In the genomic region with DNA sequence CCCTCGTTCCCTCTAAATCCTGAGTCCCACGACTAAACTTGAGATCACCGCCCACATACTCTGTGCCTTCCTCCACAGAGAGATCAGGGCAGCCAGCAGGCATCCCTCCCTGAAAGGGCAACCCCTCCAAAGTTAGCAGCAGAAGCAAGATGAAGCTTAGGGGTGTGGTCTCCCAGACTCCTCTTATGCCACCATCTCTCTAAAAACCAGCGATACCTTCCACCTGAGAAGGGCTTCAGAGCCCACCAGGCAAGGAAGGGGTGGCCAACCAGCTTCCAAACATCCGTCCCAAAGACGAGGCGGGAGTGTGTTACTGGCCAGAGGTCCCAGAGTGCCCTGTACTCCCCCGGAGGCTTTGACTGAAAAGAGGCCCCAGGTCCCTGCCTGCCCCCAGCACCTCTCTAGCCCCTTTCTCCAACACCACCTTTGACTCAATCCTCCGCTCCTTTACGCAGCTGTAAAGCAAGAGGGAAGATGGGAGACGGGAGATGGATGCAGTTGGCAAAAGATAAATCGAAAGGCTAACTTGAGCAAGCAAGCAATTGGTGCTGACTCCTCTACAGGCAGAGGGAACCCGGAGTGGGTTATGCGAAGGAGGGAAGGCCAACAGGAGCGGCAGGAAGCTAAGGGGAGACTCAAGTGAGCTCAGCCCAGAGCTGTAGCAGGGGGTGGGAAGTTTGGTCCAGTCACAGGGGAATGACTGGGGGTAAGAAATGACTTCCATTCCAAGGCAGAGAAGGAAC, we compare ENCODE assay signal across 8 cellular contexts. TPM values are rescaled to one million over a fixed set of nuclear protein-coding genes. Genes with fewer than 3 reads are reported as not detected.
DNase-seq lines count a peak whose midpoint lies in the region; TF ChIP-seq lines count a peak whose summit lies in the region.

No MANE protein-coding gene starts in this region.

- H3K9me3 ChIP-seq in effector memory CD4-positive, alpha-beta T cell (ENCODE audit: control insufficient read depth, low read length): no peaks in the 10 kb centered on the region

- H3K27me3 ChIP-seq in effector memory CD4-positive, alpha-beta T cell (replicated peaks; ENCODE audit: control insufficient read depth, insufficient read depth, low read length, poor library complexity, severe bottlenecking): no peaks in the 10 kb centered on the region

- H3K27ac Mint-ChIP-seq in nephron progenitor cell: peak overlapping the region; percentile 98

- peak; percentile 31 for DNase-seq in activated CD4-positive, alpha-beta T cell treated with anti-CD3 and anti-CD28 coated beads for 48 hours
- DNase-seq in activated CD4-positive, alpha-beta T cell treated with anti-CD3 and anti-CD28 coated beads for 1 hour: no peak
- peak; percentile 69 for DNase-seq in RKO (ENCODE audit: low spot score)
- DNase-seq in effector memory CD4-positive, alpha-beta T cell: no peak
- no peak for DNase-seq in nephron progenitor cell
- DNase-seq in GM10248 (ENCODE audit: extremely low spot score): no peak
- DNase-seq in foreskin melanocyte: no peak
- no peak for DNase-seq in mucosa of gallbladder (ENCODE audit: low spot score)

- POLR2A ChIA-PET in GM10248 (lab: Yijun Ruan, JAX): interaction anchor here (0.6 to 1.4 kb wide), 3 partner anchors 16 to 91 kb away, joined by 3 read pairs; a partner anchor contains a TSS

- H3K4me1 Mint-ChIP-seq in nephron progenitor cell: peaks cover 78% of the 10 kb centered on the region

- H3K36me3 ChIP-seq in effector memory CD4-positive, alpha-beta T cell (ENCODE audit: control insufficient read depth, insufficient read depth, low read length): no peaks in the 10 kb centered on the region

- CTCF ChIA-PET in GM10248 (lab: Yijun Ruan, JAX): interaction anchor here (0.9 to 4.1 kb wide), 7 partner anchors 8 to 68 kb away, joined by 3 to 23 read pairs (median 3); a partner anchor contains a TSS

- H3K27me3 Mint-ChIP-seq in nephron progenitor cell (ENCODE audit: low read depth, poor library complexity): no peaks in the 10 kb centered on the region

- peak overlapping the region; percentile 43 for H3K27ac ChIP-seq in effector memory CD4-positive, alpha-beta T cell (ENCODE audit: insufficient read depth, low read length, poor library complexity, severe bottlenecking)

- no peaks in the 10 kb centered on the region for H3K9me3 Mint-ChIP-seq in nephron progenitor cell

- no peak for TF ChIP-seq CTCF in nephron progenitor cell (IDR thresholded peaks at IDR 0.05)
- TF ChIP-seq CTCF in GM10248 (IDR thresholded peaks at IDR 0.05; ENCODE audit: control extremely low read depth, extremely low read depth, low read depth, missing control alignments): no peak

- H3K4me3 Mint-ChIP-seq in nephron progenitor cell: peak overlapping the region; percentile 94

- peaks cover 18% of the 10 kb centered on the region for H3K4me1 ChIP-seq in effector memory CD4-positive, alpha-beta T cell (ENCODE audit: control insufficient read depth, insufficient read depth, low read length, poor library complexity, severe bottlenecking)

- H3K36me3 Mint-ChIP-seq in nephron progenitor cell (ENCODE audit: low read depth): peaks cover 13% of the 10 kb centered on the region

- H3K4me3 ChIP-seq in effector memory CD4-positive, alpha-beta T cell (ENCODE audit: insufficient read depth, low read depth, low read length, poor library complexity, severe bottlenecking): peak overlapping the region; percentile 59

RNA-seq across cellular contexts. Expression of a gene that starts 1.1 kb away (rescaled TPM):
- 22.9 TPM for total RNA-seq in mucosa of gallbladder

RNA-seq across cellular contexts. Expression of a gene that starts 16.6 kb away (rescaled TPM):
- 38.0 TPM for total RNA-seq in mucosa of gallbladder

Comparison
In these comparisons a context has a peak if more than half of its experiments do, and no peak if none do; other contexts are left out.
1. DNase-seq: peak in activated CD4-positive, alpha-beta T cell treated with anti-CD3 and anti-CD28 coated beads for 48 hours (single experiment) and RKO (single experiment); none in activated CD4-positive, alpha-beta T cell treated with anti-CD3 and anti-CD28 coated beads for 1 hour (single experiment), effector memory CD4-positive, alpha-beta T cell (0 of 3), nephron progenitor cell (single experiment), GM10248 (single experiment), foreskin melanocyte (single experiment) and mucosa of gallbladder (single experiment).